Comparison of ENCODE assay signal across 26 cellular contexts in genomic region chr2:66185497-66186034, GRCh38.
"Had no signal": no experiment of that assay in that cellular context is flagged by ENCODE, and none has a peak within 500 bp of the region (broad histone marks: within the 10 kb centered on the region; RNA-seq: fewer than 3 reads in every experiment).

No MANE protein-coding gene starts in this region.

- ATAC-seq: activated CD4-positive, alpha-beta T cell treated with anti-CD3 and anti-CD28 coated beads for 36 hours; activated naive CD8-positive, alpha-beta T cell treated with anti-CD3 and anti-CD28 coated beads, Interleukin-2, amount 50 U/mL, for 24 hours; activated T-cell treated with anti-CD3 and anti-CD28 coated beads, Interleukin-2, amount 50 U/mL, for 4 hours; Panc1 had no signal

- H3K36me3 Mint-ChIP-seq: activated CD4-positive, alpha-beta memory T cell treated with anti-CD3 and anti-CD28 coated beads for 36 hours; activated naive CD4-positive, alpha-beta T cell treated with anti-CD3 and anti-CD28 coated beads, Interleukin-2, amount 10 ng/mL, durations not matched to agents 7 days and 5 days; activated naive CD8-positive, alpha-beta T cell; brain had no signal

- H3K4me3 ChIP-seq: SJSA1 had no signal

- H3K27me3 ChIP-seq: SJSA1 had no signal

- H3K4me1 ChIP-seq: SJSA1 had no signal

- H3K4me2 ChIP-seq: SK-N-SH had no signal

- H3K9me3 ChIP-seq: SJSA1, SK-N-SH had no signal

- FAIRE-seq: TTC549 had no signal

- H3K9me3 Mint-ChIP-seq: activated naive CD4-positive, alpha-beta T cell treated with anti-CD3 and anti-CD28 coated beads, Interleukin-2, amount 10 ng/mL, durations not matched to agents 7 days and 5 days; activated T-cell treated with anti-CD3 and anti-CD28 coated beads, Interleukin-2, amount 50 U/mL, for 4 hours; activated T-helper 1 cell treated with anti-CD3 and anti-CD28 coated beads, Interleukin-12 subunit alpha, Interleukin-12 subunit beta, Interleukin-2, Interleukin-4 antibody, amounts not matched to agents 30 ng/mL and 10 ng/mL and 1 ng/mL, durations not matched to agents 14 hours and 24 hours and 36 hours; T-helper 1 cell treated with Interleukin-12 subunit alpha and Interleukin-12 subunit beta and Interleukin-4 antibody, amounts not matched to agents 30 μg/mL and 1 μg/mL, for 36 hours; T-helper 2 cell treated with Interferon-gamma antibody and Interleukin-4, amounts not matched to agents 5 μg/mL and 100 μg/mL, for 36 hours had no signal

- H3K9ac ChIP-seq: SK-N-SH had no signal

- H3K4me3 Mint-ChIP-seq: activated CD4-positive, alpha-beta memory T cell treated with anti-CD3 and anti-CD28 coated beads for 36 hours; activated CD4-positive, alpha-beta T cell treated with anti-CD3 and anti-CD28 coated beads for 36 hours; activated CD4-positive, alpha-beta T cell treated with anti-CD3 and anti-CD28 coated beads, Interleukin-2, amount 10 ng/mL, durations not matched to agents 7 days and 5 days; activated naive CD4-positive, alpha-beta T cell treated with anti-CD3 and anti-CD28 coated beads, Interleukin-2, amount 10 ng/mL, durations not matched to agents 7 days and 5 days; activated naive CD8-positive, alpha-beta T cell; activated naive CD8-positive, alpha-beta T cell treated with anti-CD3 and anti-CD28 coated beads, Interleukin-2, amount 50 U/mL, for 24 hours; activated T-cell treated with anti-CD3 and anti-CD28 coated beads, Interleukin-2, amount 50 U/mL, for 4 hours; activated T-helper 1 cell treated with anti-CD3 and anti-CD28 coated beads, Interleukin-12 subunit alpha, Interleukin-12 subunit beta, Interleukin-2, Interleukin-4 antibody, amounts not matched to agents 30 ng/mL and 10 ng/mL and 1 ng/mL, durations not matched to agents 14 hours and 24 hours and 36 hours; brain; T-helper 1 cell treated with Interleukin-12 subunit alpha and Interleukin-12 subunit beta and Interleukin-4 antibody, amounts not matched to agents 30 μg/mL and 1 μg/mL, for 36 hours; T-helper 2 cell treated with Interferon-gamma antibody and Interleukin-4, amounts not matched to agents 5 μg/mL and 100 μg/mL, for 36 hours had no signal

- H3K9me2 ChIP-seq: SK-N-SH had no signal

- H3K36me3 ChIP-seq: SJSA1 had no signal

- H3K27ac Mint-ChIP-seq: activated CD4-positive, alpha-beta memory T cell treated with anti-CD3 and anti-CD28 coated beads for 36 hours; activated CD4-positive, alpha-beta T cell treated with anti-CD3 and anti-CD28 coated beads for 36 hours; activated CD4-positive, alpha-beta T cell treated with anti-CD3 and anti-CD28 coated beads, Interleukin-2, amount 10 ng/mL, durations not matched to agents 7 days and 5 days; activated naive CD4-positive, alpha-beta T cell treated with anti-CD3 and anti-CD28 coated beads, Interleukin-2, amount 10 ng/mL, durations not matched to agents 7 days and 5 days; activated naive CD8-positive, alpha-beta T cell; activated naive CD8-positive, alpha-beta T cell treated with anti-CD3 and anti-CD28 coated beads, Interleukin-2, amount 50 U/mL, for 24 hours; activated T-helper 1 cell treated with anti-CD3 and anti-CD28 coated beads, Interleukin-12 subunit alpha, Interleukin-12 subunit beta, Interleukin-2, Interleukin-4 antibody, amounts not matched to agents 30 ng/mL and 10 ng/mL and 1 ng/mL, durations not matched to agents 14 hours and 24 hours and 36 hours; T-helper 1 cell treated with Interleukin-12 subunit alpha and Interleukin-12 subunit beta and Interleukin-4 antibody, amounts not matched to agents 30 μg/mL and 1 μg/mL, for 36 hours; T-helper 2 cell treated with Interferon-gamma antibody and Interleukin-4, amounts not matched to agents 5 μg/mL and 100 μg/mL, for 36 hours had no signal

- H3K4me1 Mint-ChIP-seq: activated CD4-positive, alpha-beta T cell treated with anti-CD3 and anti-CD28 coated beads for 36 hours; activated CD4-positive, alpha-beta T cell treated with anti-CD3 and anti-CD28 coated beads, Interleukin-2, amount 10 ng/mL, durations not matched to agents 7 days and 5 days; activated naive CD4-positive, alpha-beta T cell treated with anti-CD3 and anti-CD28 coated beads, Interleukin-2, amount 10 ng/mL, durations not matched to agents 7 days and 5 days; activated naive CD8-positive, alpha-beta T cell treated with anti-CD3 and anti-CD28 coated beads, Interleukin-2, amount 50 U/mL, for 24 hours had no signal

- H3K27me3 Mint-ChIP-seq: activated CD4-positive, alpha-beta memory T cell treated with anti-CD3 and anti-CD28 coated beads for 36 hours; activated CD4-positive, alpha-beta T cell treated with anti-CD3 and anti-CD28 coated beads for 36 hours; activated CD4-positive, alpha-beta T cell treated with anti-CD3 and anti-CD28 coated beads, Interleukin-2, amount 10 ng/mL, durations not matched to agents 7 days and 5 days; activated naive CD4-positive, alpha-beta T cell treated with anti-CD3 and anti-CD28 coated beads, Interleukin-2, amount 10 ng/mL, durations not matched to agents 7 days and 5 days; activated naive CD8-positive, alpha-beta T cell; activated naive CD8-positive, alpha-beta T cell treated with anti-CD3 and anti-CD28 coated beads, Interleukin-2, amount 50 U/mL, for 24 hours; brain had no signal

- DNase-seq: activated CD4-positive, alpha-beta memory T cell treated with anti-CD3 and anti-CD28 coated beads for 36 hours; activated CD4-positive, alpha-beta T cell treated with anti-CD3 and anti-CD28 coated beads for 36 hours; activated CD4-positive, alpha-beta T cell treated with anti-CD3 and anti-CD28 coated beads, Interleukin-2, amount 10 ng/mL, durations not matched to agents 7 days and 5 days; activated CD8-positive, alpha-beta memory T cell treated with anti-CD3 and anti-CD28 coated beads, Interleukin-2, amount 50 U/mL, for 4 hours; activated effector memory CD4-positive, alpha-beta T cell treated with Interleukin-2 at 50 U/mL for 16 hours; activated naive CD4-positive, alpha-beta T cell treated with anti-CD3 and anti-CD28 coated beads, Interleukin-2, amount 10 ng/mL, durations not matched to agents 7 days and 5 days; activated naive CD8-positive, alpha-beta T cell treated with anti-CD3 and anti-CD28 coated beads, Interleukin-2, amount 50 U/mL, for 24 hours; activated T-cell treated with anti-CD3 and anti-CD28 coated beads for 4 hours; activated T-cell treated with anti-CD3 and anti-CD28 coated beads, Interleukin-2, amount 50 U/mL, for 4 hours; anterior cingulate cortex; NCI-H1105; NCI-H1417 treated with DMSO at 0.1 percent for 48 hours; NCI-H1694; NCI-H1930; NCI-H2081 treated with DMSO at 0.1 percent for 48 hours; NCI-H226; SHP77 treated with DMSO at 0.1 percent for 48 hours; SK-N-SH had no signal

- H3K27ac ChIP-seq: SJSA1 had no signal
